1 cellular context compared by ENCODE assay signal in the genomic region with DNA sequence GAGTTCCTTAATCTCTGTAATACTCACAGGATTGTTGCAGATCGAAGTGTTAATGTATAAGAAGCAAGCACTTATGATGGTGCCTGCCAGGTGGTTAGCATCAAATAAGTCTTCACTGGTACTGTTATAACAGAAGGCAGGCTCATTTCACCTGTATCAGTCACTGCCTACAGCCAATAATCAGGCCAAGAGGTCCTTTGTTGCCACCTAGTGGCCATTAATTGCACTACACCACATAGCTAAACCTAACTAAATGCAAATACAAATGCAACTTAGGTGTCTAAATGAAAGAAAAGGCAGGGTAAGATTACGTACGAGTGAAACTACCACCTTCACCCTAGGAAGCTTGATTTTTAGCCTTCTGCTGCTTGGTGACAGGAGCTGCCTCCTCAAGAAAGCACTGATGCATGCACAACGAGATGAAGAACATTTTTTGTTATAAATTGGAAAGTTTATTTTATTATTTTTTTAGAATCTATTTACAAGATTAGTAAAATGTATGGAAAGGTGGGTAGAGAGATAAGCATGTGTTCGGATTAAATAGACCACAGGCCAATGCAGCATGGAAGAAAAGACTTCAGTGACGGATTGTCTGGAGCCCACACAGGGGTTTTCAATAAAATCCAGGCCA.
TF ChIP-seq lines count a peak whose summit lies in the region.

No MANE protein-coding gene starts in this region.

TF ChIP-seq in GM23338, 12 proteins besides CTCF, POLR2A, EP300 and RAD21 (continued from another document):
- TF ChIP-seq ZNF462 (CRISPR knock-in tag; IDR thresholded peaks at IDR 0.05) (no peak), CREB1 (CRISPR knock-in tag; IDR thresholded peaks at IDR 0.05; ENCODE audit: low read depth) (no peak), JUNB (IDR thresholded peaks at IDR 0.05; ENCODE audit: unreplicated experiment) (no peak), REST (IDR thresholded peaks at IDR 0.05; ENCODE audit: unreplicated experiment) (no peak), ZNF114 (CRISPR knock-in tag; IDR thresholded peaks at IDR 0.05) (no peak), NANOG (IDR thresholded peaks at IDR 0.05; ENCODE audit: borderline replicate concordance) (no peak), STAT1 (IDR thresholded peaks at IDR 0.05; ENCODE audit: unreplicated experiment) (no peak), EZH2 (IDR thresholded peaks at IDR 0.05; ENCODE audit: low read depth, unreplicated experiment) (no peak)
- TF ChIP-seq, protein P1, sequence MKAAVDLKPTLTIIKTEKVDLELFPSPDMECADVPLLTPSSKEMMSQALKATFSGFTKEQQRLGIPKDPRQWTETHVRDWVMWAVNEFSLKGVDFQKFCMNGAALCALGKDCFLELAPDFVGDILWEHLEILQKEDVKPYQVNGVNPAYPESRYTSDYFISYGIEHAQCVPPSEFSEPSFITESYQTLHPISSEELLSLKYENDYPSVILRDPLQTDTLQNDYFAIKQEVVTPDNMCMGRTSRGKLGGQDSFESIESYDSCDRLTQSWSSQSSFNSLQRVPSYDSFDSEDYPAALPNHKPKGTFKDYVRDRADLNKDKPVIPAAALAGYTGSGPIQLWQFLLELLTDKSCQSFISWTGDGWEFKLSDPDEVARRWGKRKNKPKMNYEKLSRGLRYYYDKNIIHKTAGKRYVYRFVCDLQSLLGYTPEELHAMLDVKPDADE (IDR thresholded peaks at IDR 0.05) = no peak
TF ChIP-seq in GM23338: peak in this region for 0.
